9 cellular contexts compared by ENCODE assay signal in the genomic region with DNA sequence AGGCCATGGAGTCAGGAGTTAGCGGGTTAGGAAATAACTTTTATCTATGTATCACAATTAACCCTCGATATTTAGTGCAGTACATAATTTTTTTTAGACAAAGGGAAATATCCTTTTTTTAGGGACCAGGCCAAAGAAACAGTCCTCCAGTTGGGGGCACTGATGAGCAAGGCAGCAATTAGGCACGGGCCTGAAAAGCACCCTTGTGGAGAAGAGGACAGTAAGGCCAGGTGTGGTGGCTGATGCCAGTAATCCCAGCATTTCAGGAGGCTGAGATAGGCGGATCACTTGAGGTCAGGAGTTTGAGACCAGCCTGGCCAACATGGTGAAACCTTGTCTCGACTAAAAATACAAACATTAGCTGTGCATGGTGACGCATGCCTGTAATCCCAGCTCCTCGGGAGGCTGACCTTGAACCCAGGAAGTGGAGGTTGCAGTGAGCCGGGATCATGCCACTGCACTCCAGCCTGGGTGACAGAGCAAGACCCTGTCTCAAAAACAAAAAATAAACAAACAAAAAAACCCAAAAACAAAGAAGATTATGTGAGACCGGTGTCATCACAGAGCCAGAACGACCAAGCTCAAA.
A peak's percentile ranks its signal among the peaks of the same experiment; 100 is the strongest.
DNase-seq lines count a peak whose midpoint lies in the region; ATAC-seq and TF ChIP-seq lines count a peak whose summit lies in the region.
"Had no signal": no experiment of that assay in that cellular context is flagged by ENCODE, and none has a peak within 500 bp of the region (broad histone marks: within the 10 kb centered on the region; RNA-seq: fewer than 3 reads in every experiment).

No MANE protein-coding gene starts in this region.

- TF ChIP-seq CTCF in coronary artery (IDR thresholded peaks at IDR 0.05) (no peak), sigmoid colon (IDR thresholded peaks at IDR 0.05) (no peak)

- no peak overlapping the region for H3K4me2 ChIP-seq in Karpas-422 (ENCODE audit: low read depth, low read length, poor library complexity, severe bottlenecking)
- H3K4me2 ChIP-seq: BLaER1 treated with 17β-estradiol and CSF1 and Interleukin-3, amounts not matched to agents 10 nM and 100 nM had no signal

- no peaks in the 10 kb centered on the region for H3K9me2 ChIP-seq in Karpas-422 (replicated peaks; ENCODE audit: insufficient read depth, low read length)

- ATAC-seq in activated CD8-positive, alpha-beta memory T cell treated with anti-CD3 and anti-CD28 coated beads, Interleukin-2, amount 10 ng/mL, durations not matched to agents 7 days and 5 days: no peak
- ATAC-seq in activated CD4-positive, CD25-positive, alpha-beta regulatory T cell treated with anti-CD3 and anti-CD28 coated beads, Interleukin-2, amount 50 U/mL, for 24 hours: no peak

- H3K9me3 ChIP-seq in Karpas-422 (ENCODE audit: low read length) (no peaks in the 10 kb centered on the region), sigmoid colon (no peaks in the 10 kb centered on the region)

- TF ChIP-seq EP300 in sigmoid colon (IDR thresholded peaks at IDR 0.05): no peak

- no peak overlapping the region for H3K27ac Mint-ChIP-seq in activated CD8-positive, alpha-beta memory T cell treated with anti-CD3 and anti-CD28 coated beads, Interleukin-2, amount 10 ng/mL, durations not matched to agents 7 days and 5 days

- no peaks in the 10 kb centered on the region for H3K27me3 Mint-ChIP-seq in activated CD8-positive, alpha-beta memory T cell treated with anti-CD3 and anti-CD28 coated beads, Interleukin-2, amount 10 ng/mL, durations not matched to agents 7 days and 5 days

- no peaks in the 10 kb centered on the region for H4K20me1 ChIP-seq in Karpas-422 (ENCODE audit: insufficient read depth, low read depth, low read length)
- H4K20me1 ChIP-seq: BLaER1 treated with 17β-estradiol and CSF1 and Interleukin-3, amounts not matched to agents 10 nM and 100 nM had no signal

- peaks cover 3% of the 10 kb centered on the region for H3K4me1 Mint-ChIP-seq in activated CD8-positive, alpha-beta memory T cell treated with anti-CD3 and anti-CD28 coated beads, Interleukin-2, amount 10 ng/mL, durations not matched to agents 7 days and 5 days

- intact Hi-C loops in sigmoid colon (cut with DNase I): no loop called here

- H3K79me2 ChIP-seq in Karpas-422 (ENCODE audit: low read length): no peaks in the 10 kb centered on the region

- H3K4me1 ChIP-seq in Karpas-422 (ENCODE audit: low read length) (no peaks in the 10 kb centered on the region), sigmoid colon (no peaks in the 10 kb centered on the region)

- DNase-seq in activated CD8-positive, alpha-beta memory T cell treated with anti-CD3 and anti-CD28 coated beads for 24 hours: peak; percentile 44
- DNase-seq in activated CD8-positive, alpha-beta memory T cell treated with anti-CD3 and anti-CD28 coated beads, Interleukin-2, amount 10 ng/mL, durations not matched to agents 7 days and 5 days: no peak
- DNase-seq in Karpas-422 (peak; percentile 72), coronary artery (ENCODE audit: low spot score) (peak; percentile 31), sigmoid colon (peak; percentile 30), NCI-H187 (lab: John Stamatoyannopoulos, UW) (no peak)
- no peak for DNase-seq in activated CD4-positive, CD25-positive, alpha-beta regulatory T cell (lab: John Stamatoyannopoulos, UW)

- H3K27me3 ChIP-seq in Karpas-422 (ENCODE audit: low read length): no peaks in the 10 kb centered on the region
- H3K27me3 ChIP-seq in sigmoid colon: no peaks in the 10 kb centered on the region
- H3K27me3 ChIP-seq: BLaER1 treated with 17β-estradiol and CSF1 and Interleukin-3, amounts not matched to agents 10 nM and 100 nM had no signal

- no peak overlapping the region for H3K4me3 Mint-ChIP-seq in activated CD8-positive, alpha-beta memory T cell treated with anti-CD3 and anti-CD28 coated beads, Interleukin-2, amount 10 ng/mL, durations not matched to agents 7 days and 5 days

- no peak for TF ChIP-seq POLR2A in sigmoid colon (IDR thresholded peaks at IDR 0.05)

- no peak overlapping the region for H3K27ac ChIP-seq in Karpas-422 (ENCODE audit: low read length)
- no peak overlapping the region for H3K27ac ChIP-seq in coronary artery
- no peak overlapping the region for H3K27ac ChIP-seq in sigmoid colon
- H3K27ac ChIP-seq: BLaER1 treated with 17β-estradiol and CSF1 and Interleukin-3, amounts not matched to agents 10 nM and 100 nM had no signal

- WGBS in sigmoid colon, 2 donors: 82 to 89% methylated on average over 10 of the region's 10 CpGs

- CTCF ChIA-PET in activated CD8-positive, alpha-beta memory T cell treated with anti-CD3 and anti-CD28 coated beads, Interleukin-2, amount 10 ng/mL, durations not matched to agents 7 days and 5 days (lab: Charles Lee): interaction anchor here (0.9 to 1.3 kb wide), 2 partner anchors 46 to 184 kb away, joined by 3 read pairs; no protein-coding TSS in a partner anchor

- H3K9ac ChIP-seq in Karpas-422 (ENCODE audit: low read length): no peak overlapping the region
- H3K9ac ChIP-seq: BLaER1 treated with 17β-estradiol and CSF1 and Interleukin-3, amounts not matched to agents 10 nM and 100 nM had no signal

- H2AFZ ChIP-seq in Karpas-422 (ENCODE audit: low read length): no peak overlapping the region

- H3K4me3 ChIP-seq in Karpas-422 (ENCODE audit: low read length) (no peak overlapping the region), coronary artery (no peak overlapping the region), sigmoid colon (no peak overlapping the region)
- H3K4me3 ChIP-seq: BLaER1 treated with 17β-estradiol and CSF1 and Interleukin-3, amounts not matched to agents 10 nM and 100 nM had no signal

- peaks cover 26% of the 10 kb centered on the region for H3K36me3 Mint-ChIP-seq in activated CD8-positive, alpha-beta memory T cell treated with anti-CD3 and anti-CD28 coated beads, Interleukin-2, amount 10 ng/mL, durations not matched to agents 7 days and 5 days

- no peaks in the 10 kb centered on the region for H3K36me3 ChIP-seq in Karpas-422 (ENCODE audit: insufficient read depth, low read length)
- H3K36me3 ChIP-seq in sigmoid colon: no peaks in the 10 kb centered on the region

- H3K9me3 Mint-ChIP-seq in activated CD8-positive, alpha-beta memory T cell treated with anti-CD3 and anti-CD28 coated beads, Interleukin-2, amount 10 ng/mL, durations not matched to agents 7 days and 5 days (ENCODE audit: low read depth): peaks cover 3% of the 10 kb centered on the region

Comparison
In these comparisons a context has a peak if more than half of its experiments do, and no peak if none do; other contexts are left out.
1. DNase-seq: peak in activated CD8-positive, alpha-beta memory T cell treated with anti-CD3 and anti-CD28 coated beads for 24 hours (single experiment), Karpas-422 (single experiment), coronary artery (single experiment) and sigmoid colon (single experiment); none in activated CD8-positive, alpha-beta memory T cell treated with anti-CD3 and anti-CD28 coated beads, Interleukin-2, amount 10 ng/mL, durations not matched to agents 7 days and 5 days (single experiment), NCI-H187 (0 of 2) and activated CD4-positive, CD25-positive, alpha-beta regulatory T cell (0 of 4).